In genomic region chr2:208092093-208092832, GRCh38 we compare ENCODE assay signal across 19 cellular contexts. TPM values are rescaled to one million over a fixed set of nuclear protein-coding genes. Genes with fewer than 3 reads are reported as not detected.
"Had no signal": no experiment of that assay in that cellular context is flagged by ENCODE, and none has a peak within 500 bp of the region (broad histone marks: within the 10 kb centered on the region; RNA-seq: fewer than 3 reads in every experiment).

No MANE protein-coding gene starts in this region.

- H3K27me3 ChIP-seq: esophagus muscularis mucosa, heart left ventricle, pancreas, tibial artery, uterus had no signal

- FAIRE-seq: islet of Langerhans, pancreas had no signal

- H3K27ac ChIP-seq: esophagus muscularis mucosa, foreskin keratinocyte, heart left ventricle, pancreas, tibial artery, uterus had no signal

- H3K4me1 Mint-ChIP-seq: activated CD4-positive, alpha-beta T cell treated with anti-CD3 and anti-CD28 coated beads, Interleukin-2, amount 10 ng/mL, durations not matched to agents 24 days and 14 days; activated naive CD4-positive, alpha-beta T cell treated with anti-CD3 and anti-CD28 coated beads, Interleukin-2, amount 50 U/mL, for 24 hours; neural crest cell; stimulated activated effector memory CD8-positive, alpha-beta T cell treated with anti-CD3 and anti-CD28 coated beads, Interleukin-12 subunit alpha, Interleukin-12 subunit beta, amount 100 ng/mL, for 72 hours; WTC11 had no signal

- ATAC-seq: foreskin keratinocyte; heart left ventricle; left lobe of liver; pancreas; stimulated activated effector memory CD8-positive, alpha-beta T cell treated with anti-CD3 and anti-CD28 coated beads, Interleukin-12 subunit alpha, Interleukin-12 subunit beta, amount 100 ng/mL, for 72 hours; WTC11 had no signal

- H3K9me3 ChIP-seq: esophagus muscularis mucosa, pancreas, tibial artery, uterus had no signal

- H3K4me1 ChIP-seq: esophagus muscularis mucosa, foreskin keratinocyte, pancreas, tibial artery, uterus had no signal

- H3K36me3 Mint-ChIP-seq: activated naive CD4-positive, alpha-beta T cell treated with anti-CD3 and anti-CD28 coated beads, Interleukin-2, amount 50 U/mL, for 24 hours; stimulated activated effector memory CD8-positive, alpha-beta T cell treated with anti-CD3 and anti-CD28 coated beads, Interleukin-12 subunit alpha, Interleukin-12 subunit beta, amount 100 ng/mL, for 72 hours had no signal

- H3K27ac Mint-ChIP-seq: activated CD4-positive, alpha-beta T cell treated with anti-CD3 and anti-CD28 coated beads, Interleukin-2, amount 10 ng/mL, durations not matched to agents 24 days and 14 days; activated naive CD4-positive, alpha-beta T cell treated with anti-CD3 and anti-CD28 coated beads, Interleukin-2, amount 50 U/mL, for 24 hours; memory B cell; stimulated activated effector memory CD8-positive, alpha-beta T cell treated with anti-CD3 and anti-CD28 coated beads, Interleukin-12 subunit alpha, Interleukin-12 subunit beta, amount 100 ng/mL, for 72 hours; T-helper 1 cell treated with Interleukin-12 subunit alpha and Interleukin-12 subunit beta and Interleukin-4 antibody, amounts not matched to agents 30 μg/mL and 1 μg/mL, for 36 hours; WTC11 had no signal

- H3K4me3 ChIP-seq: esophagus muscularis mucosa, heart left ventricle, pancreas, tibial artery, uterus had no signal

- H3K36me3 ChIP-seq: esophagus muscularis mucosa, heart left ventricle, pancreas, tibial artery, uterus had no signal

- DNase-seq: activated CD4-positive, alpha-beta T cell treated with anti-CD3 and anti-CD28 coated beads, Interleukin-2, amount 10 ng/mL, durations not matched to agents 24 days and 14 days; amygdala; cerebellar nuclear complex; foreskin keratinocyte; heart left ventricle; pancreas; tibial artery; uterus had no signal

- H3K4me3 Mint-ChIP-seq: activated CD4-positive, alpha-beta T cell treated with anti-CD3 and anti-CD28 coated beads, Interleukin-2, amount 10 ng/mL, durations not matched to agents 24 days and 14 days; activated naive CD4-positive, alpha-beta T cell treated with anti-CD3 and anti-CD28 coated beads, Interleukin-2, amount 50 U/mL, for 24 hours; memory B cell; neural crest cell; stimulated activated effector memory CD8-positive, alpha-beta T cell treated with anti-CD3 and anti-CD28 coated beads, Interleukin-12 subunit alpha, Interleukin-12 subunit beta, amount 100 ng/mL, for 72 hours; T-helper 1 cell treated with Interleukin-12 subunit alpha and Interleukin-12 subunit beta and Interleukin-4 antibody, amounts not matched to agents 30 μg/mL and 1 μg/mL, for 36 hours; WTC11 had no signal

- H3K27me3 Mint-ChIP-seq: activated naive CD4-positive, alpha-beta T cell treated with anti-CD3 and anti-CD28 coated beads, Interleukin-2, amount 50 U/mL, for 24 hours had no signal

- H3K9me3 Mint-ChIP-seq: activated CD4-positive, alpha-beta T cell treated with anti-CD3 and anti-CD28 coated beads, Interleukin-2, amount 10 ng/mL, durations not matched to agents 24 days and 14 days; activated naive CD4-positive, alpha-beta T cell treated with anti-CD3 and anti-CD28 coated beads, Interleukin-2, amount 50 U/mL, for 24 hours; memory B cell; stimulated activated effector memory CD8-positive, alpha-beta T cell treated with anti-CD3 and anti-CD28 coated beads, Interleukin-12 subunit alpha, Interleukin-12 subunit beta, amount 100 ng/mL, for 72 hours; T-helper 1 cell treated with Interleukin-12 subunit alpha and Interleukin-12 subunit beta and Interleukin-4 antibody, amounts not matched to agents 30 μg/mL and 1 μg/mL, for 36 hours had no signal

RNA-seq across cellular contexts. Expression of gene CRYGD, which starts 32.1 kb away (rescaled TPM):
- total RNA-seq: activated CD4-positive, alpha-beta T cell treated with anti-CD3 and anti-CD28 coated beads, Interleukin-2, amount 10 ng/mL, durations not matched to agents 24 days and 14 days; activated CD8-positive, alpha-beta memory T cell treated with anti-CD3 and anti-CD28 coated beads for 36 hours; dermis microvascular lymphatic vessel endothelial cell; esophagus muscularis mucosa; foreskin keratinocyte; heart left ventricle; left lobe of liver; neural crest cell; pancreas; uterus had no signal
- polyA plus RNA-seq: foreskin keratinocyte, heart left ventricle had no signal

RNA-seq across cellular contexts. Expression of gene CRYGC, which starts 37.4 kb away (rescaled TPM):
- total RNA-seq: activated CD4-positive, alpha-beta T cell treated with anti-CD3 and anti-CD28 coated beads, Interleukin-2, amount 10 ng/mL, durations not matched to agents 24 days and 14 days; activated CD8-positive, alpha-beta memory T cell treated with anti-CD3 and anti-CD28 coated beads for 36 hours; dermis microvascular lymphatic vessel endothelial cell; esophagus muscularis mucosa; foreskin keratinocyte; heart left ventricle; left lobe of liver; neural crest cell; pancreas; uterus; WTC11 had no signal
- polyA plus RNA-seq: heart left ventricle, pancreas had no signal

RNA-seq across cellular contexts. Expression of gene CRYGB, which starts 53.7 kb away (rescaled TPM):
- total RNA-seq: activated CD4-positive, alpha-beta T cell treated with anti-CD3 and anti-CD28 coated beads, Interleukin-2, amount 10 ng/mL, durations not matched to agents 24 days and 14 days; activated CD8-positive, alpha-beta memory T cell treated with anti-CD3 and anti-CD28 coated beads for 36 hours; dermis microvascular lymphatic vessel endothelial cell; esophagus muscularis mucosa; foreskin keratinocyte; heart left ventricle; left lobe of liver; neural crest cell; pancreas; uterus had no signal
- polyA plus RNA-seq: foreskin keratinocyte, heart left ventricle, pancreas had no signal
